1 cellular context compared by ENCODE assay signal in genomic region chr12:107622005-107622404, GRCh38.
TF ChIP-seq lines count a peak whose summit lies in the region.

No MANE protein-coding gene starts in this region.

TF ChIP-seq in Ishikawa, 13 proteins besides CTCF, POLR2A, EP300 and RAD21 (continued from another document):
- TF ChIP-seq REST (IDR thresholded peaks at IDR 0.05; ENCODE audit: low read depth): no peak
- TF ChIP-seq YY1 (IDR thresholded peaks at IDR 0.05; ENCODE audit: low read depth): no peak
- TF ChIP-seq ZBTB7A (IDR thresholded peaks at IDR 0.05; ENCODE audit: low read depth): no peak
